Comparison of ENCODE assay signal across 32 cellular contexts in the genomic region with DNA sequence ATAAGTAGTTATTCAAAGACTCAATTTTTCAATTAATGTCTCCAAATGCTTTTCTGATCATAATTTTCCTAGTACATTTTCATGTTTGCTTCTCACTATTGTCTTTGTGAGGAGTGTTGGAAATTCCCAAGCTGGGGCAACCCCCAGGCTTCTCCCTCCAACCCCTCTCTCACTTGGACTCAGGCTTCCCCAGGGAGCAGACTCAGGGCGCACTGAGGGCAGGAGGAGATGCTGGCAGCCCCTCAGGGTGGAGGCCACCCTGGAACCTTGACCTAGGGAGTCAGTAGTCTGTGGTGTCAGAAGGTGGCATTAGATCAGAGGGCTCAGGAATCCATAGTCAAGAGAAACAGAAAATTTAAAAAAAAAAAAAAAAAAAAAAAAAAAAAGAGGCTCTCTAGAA.
"Had no signal": no experiment of that assay in that cellular context is flagged by ENCODE, and none has a peak within 500 bp of the region (broad histone marks: within the 10 kb centered on the region; RNA-seq: fewer than 3 reads in every experiment).

No MANE protein-coding gene starts in this region.

- H3K27ac ChIP-seq: breast epithelium, cardiac muscle cell, colonic mucosa, foreskin keratinocyte, gastrocnemius medialis had no signal

- H3K27me3 Mint-ChIP-seq: brain had no signal

- H3K9me3 ChIP-seq: adrenal gland, breast epithelium, colonic mucosa, gastrocnemius medialis had no signal

- ATAC-seq: activated CD8-positive, alpha-beta T cell treated with anti-CD3 and anti-CD28 coated beads for 36 hours; activated naive CD8-positive, alpha-beta T cell treated with anti-CD3 and anti-CD28 coated beads, Interleukin-2, amount 50 U/mL, for 24 hours; activated T-cell treated with anti-CD3 and anti-CD28 coated beads, Interleukin-2, amount 50 U/mL, for 4 hours; activated T-helper 17 cell treated with anti-CD3 and anti-CD28 coated beads, Interleukin-2, amount 50 U/mL, for 72 hours; esophagus mucosa; foreskin keratinocyte; gastrocnemius medialis; T-cell had no signal

- H3K36me3 ChIP-seq: adrenal gland, breast epithelium, cardiac muscle cell, colonic mucosa, gastrocnemius medialis had no signal

- H3K27me3 ChIP-seq: adrenal gland, breast epithelium, cardiac muscle cell, colonic mucosa, foreskin keratinocyte, gastrocnemius medialis had no signal

- DNase-seq: activated CD4-positive, alpha-beta T cell treated with anti-CD3 and anti-CD28 coated beads for 4 hours; activated CD4-positive, alpha-beta T cell treated with anti-CD3 and anti-CD28 coated beads, Interleukin-2, amount 50 U/mL, for 1 hour; activated CD4-positive, alpha-beta T cell treated with anti-CD3 and anti-CD28 coated beads, Interleukin-2, amount 50 U/mL, for 48 hours; activated CD4-positive, CD25-positive, alpha-beta regulatory T cell; activated CD4-positive, CD25-positive, alpha-beta regulatory T cell treated with anti-CD3 and anti-CD28 coated beads, Interleukin-2, amount 50 U/mL, for 72 hours; activated CD8-positive, alpha-beta memory T cell treated with anti-CD3 and anti-CD28 coated beads for 24 hours; activated CD8-positive, alpha-beta T cell treated with anti-CD3 and anti-CD28 coated beads for 36 hours; activated effector memory CD4-positive, alpha-beta T cell treated with Interleukin-2 at 50 U/mL for 16 hours; activated naive CD4-positive, alpha-beta T cell treated with anti-CD3 and anti-CD28 coated beads for 36 hours; activated naive CD8-positive, alpha-beta T cell treated with anti-CD3 and anti-CD28 coated beads for 36 hours; activated naive CD8-positive, alpha-beta T cell treated with anti-CD3 and anti-CD28 coated beads, Interleukin-2, amount 50 U/mL, for 24 hours; activated T-cell treated with anti-CD3 and anti-CD28 coated beads, Interleukin-2, amount 50 U/mL, for 4 hours; adrenal gland; amygdala; aorta; central memory CD4-positive, alpha-beta T cell; cerebellar nuclear complex; colonic mucosa; effector CD8-positive, alpha-beta T cell; foreskin keratinocyte; gastrocnemius medialis; glutamatergic neuron; SW 1271; T-cell; T1000 had no signal

- H3K9me3 Mint-ChIP-seq: activated CD8-positive, alpha-beta T cell treated with anti-CD3 and anti-CD28 coated beads for 36 hours; activated naive CD4-positive, alpha-beta T cell treated with anti-CD3 and anti-CD28 coated beads for 36 hours; activated naive CD4-positive, alpha-beta T cell treated with anti-CD3 and anti-CD28 coated beads, Interleukin-2, amount 50 U/mL, for 24 hours; activated naive CD8-positive, alpha-beta T cell treated with anti-CD3 and anti-CD28 coated beads for 36 hours; activated naive CD8-positive, alpha-beta T cell treated with anti-CD3 and anti-CD28 coated beads, Interleukin-2, amount 50 U/mL, for 24 hours; activated T-cell treated with anti-CD3 and anti-CD28 coated beads, Interleukin-2, amount 50 U/mL, for 4 hours; activated T-helper 17 cell treated with anti-CD3 and anti-CD28 coated beads, Interleukin-2, amount 50 U/mL, for 72 hours; brain; T-cell; T-helper 1 cell treated with Interleukin-12 subunit alpha and Interleukin-12 subunit beta and Interleukin-4 antibody, amounts not matched to agents 30 μg/mL and 1 μg/mL, for 36 hours had no signal

- H3K4me1 ChIP-seq: breast epithelium, colonic mucosa had no signal

- H3K27ac Mint-ChIP-seq: activated CD8-positive, alpha-beta T cell treated with anti-CD3 and anti-CD28 coated beads for 36 hours; activated naive CD4-positive, alpha-beta T cell treated with anti-CD3 and anti-CD28 coated beads for 36 hours; activated naive CD4-positive, alpha-beta T cell treated with anti-CD3 and anti-CD28 coated beads, Interleukin-2, amount 50 U/mL, for 24 hours; activated naive CD8-positive, alpha-beta T cell treated with anti-CD3 and anti-CD28 coated beads for 36 hours; activated naive CD8-positive, alpha-beta T cell treated with anti-CD3 and anti-CD28 coated beads, Interleukin-2, amount 50 U/mL, for 24 hours; activated T-helper 17 cell treated with anti-CD3 and anti-CD28 coated beads, Interleukin-2, amount 50 U/mL, for 72 hours; brain; T-cell; T-helper 1 cell treated with Interleukin-12 subunit alpha and Interleukin-12 subunit beta and Interleukin-4 antibody, amounts not matched to agents 30 μg/mL and 1 μg/mL, for 36 hours had no signal

- H3K36me3 Mint-ChIP-seq: activated naive CD4-positive, alpha-beta T cell treated with anti-CD3 and anti-CD28 coated beads, Interleukin-2, amount 50 U/mL, for 24 hours; activated naive CD8-positive, alpha-beta T cell treated with anti-CD3 and anti-CD28 coated beads for 36 hours; brain; T-cell had no signal

- H3K4me3 Mint-ChIP-seq: activated CD8-positive, alpha-beta T cell treated with anti-CD3 and anti-CD28 coated beads for 36 hours; activated naive CD4-positive, alpha-beta T cell treated with anti-CD3 and anti-CD28 coated beads for 36 hours; activated naive CD4-positive, alpha-beta T cell treated with anti-CD3 and anti-CD28 coated beads, Interleukin-2, amount 50 U/mL, for 24 hours; activated naive CD8-positive, alpha-beta T cell treated with anti-CD3 and anti-CD28 coated beads for 36 hours; activated naive CD8-positive, alpha-beta T cell treated with anti-CD3 and anti-CD28 coated beads, Interleukin-2, amount 50 U/mL, for 24 hours; activated T-cell treated with anti-CD3 and anti-CD28 coated beads, Interleukin-2, amount 50 U/mL, for 4 hours; activated T-helper 17 cell treated with anti-CD3 and anti-CD28 coated beads, Interleukin-2, amount 50 U/mL, for 72 hours; brain; T-cell; T-helper 1 cell treated with Interleukin-12 subunit alpha and Interleukin-12 subunit beta and Interleukin-4 antibody, amounts not matched to agents 30 μg/mL and 1 μg/mL, for 36 hours had no signal

- H3K4me1 Mint-ChIP-seq: activated naive CD4-positive, alpha-beta T cell treated with anti-CD3 and anti-CD28 coated beads, Interleukin-2, amount 50 U/mL, for 24 hours; activated naive CD8-positive, alpha-beta T cell treated with anti-CD3 and anti-CD28 coated beads for 36 hours; activated naive CD8-positive, alpha-beta T cell treated with anti-CD3 and anti-CD28 coated beads, Interleukin-2, amount 50 U/mL, for 24 hours; activated T-helper 17 cell treated with anti-CD3 and anti-CD28 coated beads, Interleukin-2, amount 50 U/mL, for 72 hours had no signal

- H3K4me3 ChIP-seq: adrenal gland, breast epithelium, cardiac muscle cell, colonic mucosa, gastrocnemius medialis had no signal
